ENCODE assay signal across 18 cellular contexts in the genomic region with DNA sequence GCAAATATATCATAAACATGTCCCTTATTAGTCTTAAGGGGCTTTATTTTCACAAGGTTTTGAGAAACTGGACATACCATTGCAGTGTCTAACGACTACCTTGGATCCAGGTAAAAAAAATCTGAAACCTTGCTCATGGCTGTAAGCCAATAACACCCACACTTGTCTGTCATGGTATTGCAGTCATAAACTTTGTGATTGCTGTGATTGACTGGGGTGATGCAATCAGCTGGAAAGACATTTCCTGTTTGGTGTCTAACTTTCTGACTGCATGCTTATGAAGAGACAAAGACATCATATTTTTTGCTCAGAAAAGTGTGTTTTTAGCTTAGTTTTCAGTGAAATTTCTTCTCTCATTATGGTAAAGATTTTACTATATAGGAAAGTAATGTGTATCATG.
DNase-seq lines count a peak whose midpoint lies in the region; ATAC-seq, FAIRE-seq and TF ChIP-seq lines count a peak whose summit lies in the region.
"Had no signal": no experiment of that assay in that cellular context is flagged by ENCODE, and none has a peak within 500 bp of the region (broad histone marks: within the 10 kb centered on the region; RNA-seq: fewer than 3 reads in every experiment).

No MANE protein-coding gene starts in this region.

- intact Hi-C loops in thyroid gland (cut with DNase I) (no loop called here), Right ventricle myocardium superior (cut with DNase I) (no loop called here)

- TF ChIP-seq CTCF in bronchial epithelial cell (IDR thresholded peaks at IDR 0.05; ENCODE audit: insufficient read depth, low read length, severe bottlenecking) = no peak
- TF ChIP-seq CTCF in retinal pigment epithelial cell (conservative IDR thresholded peaks at IDR 0.05; ENCODE audit: low read depth, low read length) = no peak
- no peak for TF ChIP-seq CTCF in thyroid gland (IDR thresholded peaks at IDR 0.05)

- DNase-seq in NCI-H748 (lab: John Stamatoyannopoulos, UW; ENCODE audit: unreplicated experiment) (peak; percentile 9), NCI-H748 treated with DMSO at 0.1 percent for 48 hours (lab: John Stamatoyannopoulos, UW) (no peak), HPDE6-E6E7 (ENCODE audit: extremely low spot score) (peak; percentile 28), bronchial epithelial cell (ENCODE audit: low read depth) (peak; percentile 84), retinal pigment epithelial cell (ENCODE audit: low read depth) (peak; percentile 13), Kasumi-1 (lab: John Stamatoyannopoulos, UW) (no peak), thyroid gland (no peak), Right ventricle myocardium superior (no peak)
- DNase-seq: 8988T; COR-L47; effector CD4-positive, alpha-beta T cell; kidney; NCI-H1417 treated with DMSO at 0.1 percent for 48 hours; NCI-H69 had no signal

- FAIRE-seq in bronchial epithelial cell (lab: Jason Lieb, UNC) = no peak
- FAIRE-seq: kidney had no signal

- WGBS in thyroid gland, 2 donors = 26 to 33% methylated on average over 1 of the region's 1 CpG

- no peaks in the 10 kb centered on the region for H3K9me3 ChIP-seq in thyroid gland
- H3K9me3 ChIP-seq: SJSA1 had no signal

- H3K36me3 ChIP-seq in bronchial epithelial cell (ENCODE audit: control insufficient read depth, insufficient read depth, low read length) = no peaks in the 10 kb centered on the region
- H3K36me3 ChIP-seq in thyroid gland = no peaks in the 10 kb centered on the region
- H3K36me3 ChIP-seq: gastroesophageal sphincter, SJSA1, tibial nerve had no signal

- no peak for ATAC-seq in Right ventricle myocardium superior (ENCODE audit: poor library complexity)
- ATAC-seq: gastroesophageal sphincter had no signal

- no peak for TF ChIP-seq POLR2A in thyroid gland (IDR thresholded peaks at IDR 0.05)

- no peak overlapping the region for H3K4me3 ChIP-seq in bronchial epithelial cell (ENCODE audit: low read depth, low read length)
- H3K4me3 ChIP-seq in retinal pigment epithelial cell (ENCODE audit: low read length) = no peak overlapping the region
- H3K4me3 ChIP-seq in thyroid gland (replicated peaks in 1 of 3) = no peak overlapping the region
- H3K4me3 ChIP-seq: gastroesophageal sphincter, SJSA1, smooth muscle cell, tibial nerve had no signal

- H3K27ac ChIP-seq in thyroid gland = no peak overlapping the region
- H3K27ac ChIP-seq: gastroesophageal sphincter, SJSA1, tibial nerve had no signal

- H3K4me1 ChIP-seq in thyroid gland = no peaks in the 10 kb centered on the region
- H3K4me1 ChIP-seq: gastroesophageal sphincter, SJSA1, tibial nerve had no signal

- H3K27me3 ChIP-seq in bronchial epithelial cell (ENCODE audit: control insufficient read depth, insufficient read depth, low read length) = no peaks in the 10 kb centered on the region
- H3K27me3 ChIP-seq in thyroid gland = no peaks in the 10 kb centered on the region
- H3K27me3 ChIP-seq: gastroesophageal sphincter, SJSA1, tibial nerve had no signal

Comparison
In these comparisons a context has a peak if more than half of its experiments do, and no peak if none do; other contexts are left out.
1. DNase-seq: peak in NCI-H748 (single experiment), HPDE6-E6E7 (single experiment), bronchial epithelial cell (single experiment) and retinal pigment epithelial cell (single experiment); none in NCI-H748 treated with DMSO at 0.1 percent for 48 hours (single experiment), Kasumi-1 (0 of 2), thyroid gland (0 of 2) and Right ventricle myocardium superior (single experiment).